3 cellular contexts compared by ENCODE assay signal in genomic region chr10:47416305-47417218, GRCh38. TPM values are rescaled to one million over a fixed set of nuclear protein-coding genes. Genes with fewer than 3 reads are reported as not detected.
"Had no signal": no experiment of that assay in that cellular context is flagged by ENCODE, and none has a peak within 500 bp of the region (broad histone marks: within the 10 kb centered on the region; RNA-seq: fewer than 3 reads in every experiment).

No MANE protein-coding gene starts in this region.

RNA-seq across cellular contexts. Expression of gene ZNF488, which starts 32.5 kb away (rescaled TPM):
- total RNA-seq: naive thymus-derived CD8-positive, alpha-beta T cell; pulmonary artery endothelial cell; thoracic aorta had no signal
